ENCODE assay signal across 14 cellular contexts in genomic region chr22:50490531-50491308, GRCh38. TPM values are rescaled to one million over a fixed set of nuclear protein-coding genes. Genes with fewer than 3 reads are reported as not detected.
DNase-seq lines count a peak whose midpoint lies in the region; ATAC-seq lines count a peak whose summit lies in the region.
"Had no signal": no experiment of that assay in that cellular context is flagged by ENCODE, and none has a peak within 500 bp of the region (broad histone marks: within the 10 kb centered on the region; RNA-seq: fewer than 3 reads in every experiment).

No MANE protein-coding gene starts in this region.

- peaks cover 2% of the 10 kb centered on the region for H3K27me3 Mint-ChIP-seq in activated CD8-positive, alpha-beta T cell treated with anti-CD3 and anti-CD28 coated beads, Interleukin-2, amount 10 ng/mL, durations not matched to agents 7 days and 5 days (ENCODE audit: low read depth)
- no peaks in the 10 kb centered on the region for H3K27me3 Mint-ChIP-seq in memory B cell

- POLR2A ChIA-PET in activated CD8-positive, alpha-beta T cell treated with anti-CD3 and anti-CD28 coated beads, Interleukin-2, amount 10 ng/mL, durations not matched to agents 7 days and 5 days (lab: Charles Lee), result interaction anchor here (0.7 kb wide), 1 partner anchor 39 kb away, joined by 5 read pairs; no protein-coding TSS in a partner anchor

- peak overlapping the region; percentile 25 for H3K4me3 Mint-ChIP-seq in activated CD8-positive, alpha-beta T cell treated with anti-CD3 and anti-CD28 coated beads, Interleukin-2, amount 10 ng/mL, durations not matched to agents 7 days and 5 days
- H3K4me3 Mint-ChIP-seq in memory B cell, result no peak overlapping the region

- H3K27ac ChIP-seq in substantia nigra (ENCODE audit: low read depth, low read length, poor library complexity, severe bottlenecking), result no peak overlapping the region
- H3K27ac ChIP-seq: 22Rv1, transverse colon had no signal

- no peaks in the 10 kb centered on the region for H3K9me3 Mint-ChIP-seq in activated CD8-positive, alpha-beta T cell treated with anti-CD3 and anti-CD28 coated beads, Interleukin-2, amount 10 ng/mL, durations not matched to agents 7 days and 5 days (ENCODE audit: insufficient read depth)
- no peaks in the 10 kb centered on the region for H3K9me3 Mint-ChIP-seq in memory B cell
- H3K9me3 Mint-ChIP-seq: effector memory CD8-positive, alpha-beta T cell had no signal

- DNase-seq in DMS153 (lab: John Stamatoyannopoulos, UW), result peak; percentile 16
- no peak for DNase-seq in DMS153 treated with DMSO at 0.1 percent for 48 hours (lab: John Stamatoyannopoulos, UW; ENCODE audit: unreplicated experiment)
- peak; percentile 86 for DNase-seq in GF-D8 (lab: John Stamatoyannopoulos, UW)
- no peak for DNase-seq in activated CD8-positive, alpha-beta T cell treated with anti-CD3 and anti-CD28 coated beads, Interleukin-2, amount 10 ng/mL, durations not matched to agents 7 days and 5 days
- no peak for DNase-seq in memory B cell (ENCODE audit: low spot score in 2 of 2)
- no peak for DNase-seq in substantia nigra (lab: John Stamatoyannopoulos, UW)
- DNase-seq in NCI-H1105 treated with DMSO at 0.1 percent for 48 hours (lab: John Stamatoyannopoulos, UW), result no peak
- DNase-seq: effector memory CD8-positive, alpha-beta T cell; NCI-H187 treated with DMSO at 0.1 percent for 48 hours; transverse colon had no signal

- ATAC-seq in activated CD8-positive, alpha-beta T cell treated with anti-CD3 and anti-CD28 coated beads, Interleukin-2, amount 10 ng/mL, durations not matched to agents 7 days and 5 days, result peak; percentile 42
- peak; percentile 21 for ATAC-seq in memory B cell (ENCODE audit: low read depth)
- ATAC-seq in HG02938 (IDR thresholded peaks at IDR 0.05; ENCODE audit: unreplicated experiment), result no peak
- ATAC-seq: effector memory CD8-positive, alpha-beta T cell had no signal

- CTCF ChIA-PET in activated CD8-positive, alpha-beta T cell treated with anti-CD3 and anti-CD28 coated beads, Interleukin-2, amount 10 ng/mL, durations not matched to agents 7 days and 5 days (lab: Charles Lee), result interaction anchor here (0.6 to 1.8 kb wide), 2 partner anchors 21 to 88 kb away, joined by 3 to 4 read pairs; no protein-coding TSS in a partner anchor

- peaks cover 8% of the 10 kb centered on the region for H3K4me1 Mint-ChIP-seq in activated CD8-positive, alpha-beta T cell treated with anti-CD3 and anti-CD28 coated beads, Interleukin-2, amount 10 ng/mL, durations not matched to agents 7 days and 5 days (ENCODE audit: low read depth)
- peaks cover 8% of the 10 kb centered on the region for H3K4me1 Mint-ChIP-seq in memory B cell

- no peaks in the 10 kb centered on the region for H3K36me3 Mint-ChIP-seq in activated CD8-positive, alpha-beta T cell treated with anti-CD3 and anti-CD28 coated beads, Interleukin-2, amount 10 ng/mL, durations not matched to agents 7 days and 5 days (ENCODE audit: low read depth)
- H3K36me3 Mint-ChIP-seq in memory B cell, result no peaks in the 10 kb centered on the region

- peak overlapping the region; percentile 34 for H3K27ac Mint-ChIP-seq in activated CD8-positive, alpha-beta T cell treated with anti-CD3 and anti-CD28 coated beads, Interleukin-2, amount 10 ng/mL, durations not matched to agents 7 days and 5 days
- H3K27ac Mint-ChIP-seq in memory B cell, result no peak overlapping the region
- H3K27ac Mint-ChIP-seq: effector memory CD8-positive, alpha-beta T cell had no signal

RNA-seq across cellular contexts. Expression of gene MIOX, which starts 4.1 kb away (rescaled TPM):
- under 1 TPM in 1 of 2 experiments, not detected in 1; 0.40 TPM for total RNA-seq in activated CD8-positive, alpha-beta T cell treated with anti-CD3 and anti-CD28 coated beads, Interleukin-2, amount 10 ng/mL, durations not matched to agents 7 days and 5 days
- total RNA-seq: glomerular endothelial cell, skeletal muscle tissue, transverse colon had no signal

RNA-seq across cellular contexts. Expression of gene ADM2, which starts 9.4 kb away (rescaled TPM):
- 1 to 10 TPM; 4.1 to 4.2 TPM for total RNA-seq in activated CD8-positive, alpha-beta T cell treated with anti-CD3 and anti-CD28 coated beads, Interleukin-2, amount 10 ng/mL, durations not matched to agents 7 days and 5 days

RNA-seq across cellular contexts. Expression of gene SBF1, which starts 15.9 kb away (rescaled TPM):
- 100 to 1,000 TPM; 177 to 183 TPM for total RNA-seq in activated CD8-positive, alpha-beta T cell treated with anti-CD3 and anti-CD28 coated beads, Interleukin-2, amount 10 ng/mL, durations not matched to agents 7 days and 5 days

RNA-seq across cellular contexts. Expression of gene LMF2, which starts 16.8 kb away (rescaled TPM):
- total RNA-seq in activated CD8-positive, alpha-beta T cell treated with anti-CD3 and anti-CD28 coated beads, Interleukin-2, amount 10 ng/mL, durations not matched to agents 7 days and 5 days, result 100 to 1,000 TPM; 119 to 132 TPM

RNA-seq across cellular contexts. Expression of gene NCAPH2, which starts 17.3 kb away (rescaled TPM):
- 100 to 1,000 TPM; 146 to 150 TPM for total RNA-seq in activated CD8-positive, alpha-beta T cell treated with anti-CD3 and anti-CD28 coated beads, Interleukin-2, amount 10 ng/mL, durations not matched to agents 7 days and 5 days

Comparison
In these comparisons a context has a peak if more than half of its experiments do, and no peak if none do; other contexts are left out.
1. DNase-seq: peak in DMS153 (single experiment) and GF-D8 (single experiment); none in DMS153 treated with DMSO at 0.1 percent for 48 hours (single experiment), activated CD8-positive, alpha-beta T cell treated with anti-CD3 and anti-CD28 coated beads, Interleukin-2, amount 10 ng/mL, durations not matched to agents 7 days and 5 days (single experiment), memory B cell (0 of 2), substantia nigra (0 of 49) and NCI-H1105 treated with DMSO at 0.1 percent for 48 hours (single experiment).